Comparison of ENCODE assay signal across 10 cellular contexts in genomic region chr6:116447496-116448011, GRCh38. TPM values are rescaled to one million over a fixed set of nuclear protein-coding genes. Genes with fewer than 3 reads are reported as not detected.
DNase-seq lines count a peak whose midpoint lies in the region; ATAC-seq and TF ChIP-seq lines count a peak whose summit lies in the region.
"Had no signal": no experiment of that assay in that cellular context is flagged by ENCODE, and none has a peak within 500 bp of the region (broad histone marks: within the 10 kb centered on the region; RNA-seq: fewer than 3 reads in every experiment).

No MANE protein-coding gene starts in this region.

- POLR2A ChIA-PET in BJ (lab: Charles Lee) = interaction anchor here (0.6 kb wide), 1 partner anchor 38 kb away, joined by 3 read pairs; no protein-coding TSS in a partner anchor

- H3K36me3 ChIP-seq in BJ (ENCODE audit: control insufficient read depth, insufficient read depth, low read length) (no peaks in the 10 kb centered on the region), mucosa of descending colon (ENCODE audit: low read depth) (no peaks in the 10 kb centered on the region)

- ATAC-seq in mucosa of descending colon = peak; percentile 27
- ATAC-seq in HG03439 (IDR thresholded peaks at IDR 0.05; ENCODE audit: unreplicated experiment) = no peak

- no peaks in the 10 kb centered on the region for H3K9me3 ChIP-seq in mucosa of descending colon

- H3K27ac ChIP-seq in dorsolateral prefrontal cortex = no peak overlapping the region

- DNase-seq in BJ (ENCODE audit: low read depth) (peak; percentile 98), astrocyte of the cerebellum (ENCODE audit: low read depth) (peak; percentile 85), mucosa of descending colon (no peak), NCI-H187 treated with DMSO at 0.1 percent for 48 hours (lab: John Stamatoyannopoulos, UW) (no peak), dorsolateral prefrontal cortex (no peak), KG1 (lab: John Stamatoyannopoulos, UW) (no peak)
- DNase-seq: NCI-H526 treated with DMSO at 0.1 percent for 48 hours; stimulated activated CD4-positive, alpha-beta T cell treated with anti-CD3 and anti-CD28 coated beads, Interleukin-4, amount 100 ng/mL, for 1 hour had no signal

- H3K27me3 ChIP-seq in BJ (ENCODE audit: control insufficient read depth, insufficient read depth, low read length) = no peaks in the 10 kb centered on the region
- H3K27me3 ChIP-seq in dorsolateral prefrontal cortex = no peaks in the 10 kb centered on the region

- CTCF ChIA-PET in BJ (lab: Yijun Ruan, JAX) = interaction anchor here (0.9 to 4.6 kb wide), 4 partner anchors 10 to 159 kb away, joined by 4 to 26 read pairs (median 5); no protein-coding TSS in a partner anchor

- in situ Hi-C loops in astrocyte of the cerebellum (cut with HindIII; ENCODE audit: low sequenced_read_pairs) = no loop called here

- intact Hi-C loops in mucosa of descending colon (cut with DNase I, micrococcal nuclease) = no loop called here
- intact Hi-C loops in dorsolateral prefrontal cortex (cut with DNase I) = no loop called here

- H3K4me1 ChIP-seq in mucosa of descending colon (ENCODE audit: low read depth) = no peaks in the 10 kb centered on the region

- no peak overlapping the region for H3K4me3 ChIP-seq in BJ (ENCODE audit: low read depth, low read length)
- no peak overlapping the region for H3K4me3 ChIP-seq in astrocyte of the cerebellum (ENCODE audit: low read depth, low read length)
- no peak overlapping the region for H3K4me3 ChIP-seq in mucosa of descending colon
- no peak overlapping the region for H3K4me3 ChIP-seq in dorsolateral prefrontal cortex

- TF ChIP-seq CTCF in BJ (IDR thresholded peaks at IDR 0.05; ENCODE audit: insufficient read depth, low read depth, low read length) = no peak
- peak; percentile 9; the same call in 1 of the 2 replicates for TF ChIP-seq CTCF in LNCAP (IDR thresholded peaks at IDR 0.05)
- no peak for TF ChIP-seq CTCF in astrocyte of the cerebellum (IDR thresholded peaks at IDR 0.05; ENCODE audit: low read depth, low read length, missing control alignments)
- no peak for TF ChIP-seq CTCF in mucosa of descending colon (IDR thresholded peaks at IDR 0.05)
- TF ChIP-seq CTCF in dorsolateral prefrontal cortex (IDR thresholded peaks at IDR 0.05 in 54 of 56, conservative IDR thresholded peaks at IDR 0.05 in 2 of 56; ENCODE audit: low read depth in 1 of 56, partially characterized antibody in 56 of 56) = peak in 3 of 56 donors; percentile 12 to 22 (median 13)

RNA-seq across cellular contexts. Expression of gene CALHM6, which starts 13.6 kb away (rescaled TPM):
- polyA plus RNA-seq in BJ (2011; rRNA removed) = 0.75 and 0.78 TPM in 2 replicates
- polyA minus RNA-seq in BJ (2011; rRNA and poly(A)+ RNA removed) = not detected in 2 replicates
- total RNA-seq in mucosa of descending colon (1 to 10 TPM in 2 of 3 donors, not detected in 1; 4.2 to 5.6 TPM), dorsolateral prefrontal cortex (1 to 10 TPM in 62 of 120 experiments, under 1 TPM in 21, not detected in 37; 0.44 to 7.3 (median 1.7) TPM)

Comparison
In these comparisons a context has a peak if more than half of its experiments do, and no peak if none do; other contexts are left out.
1. DNase-seq: peak in BJ (single experiment) and astrocyte of the cerebellum (single experiment); none in mucosa of descending colon (0 of 3), NCI-H187 treated with DMSO at 0.1 percent for 48 hours (single experiment), dorsolateral prefrontal cortex (0 of 10) and KG1 (single experiment).